8 cellular contexts compared by ENCODE assay signal in genomic region chr22:32206774-32207758, GRCh38. TPM values are rescaled to one million over a fixed set of nuclear protein-coding genes. Genes with fewer than 3 reads are reported as not detected.
DNase-seq lines count a peak whose midpoint lies in the region; ATAC-seq and TF ChIP-seq lines count a peak whose summit lies in the region.

No MANE protein-coding gene starts in this region.

- peaks cover 46% of the 10 kb centered on the region for H3K4me1 Mint-ChIP-seq in GM23338

- H3K4me3 ChIP-seq in GM23338: no peak overlapping the region
- peak overlapping the region in 1 of 2 experiments; percentile 2; a peak in 1 of 4 replicates for H3K4me3 ChIP-seq in Panc1 (ENCODE audit: low read depth in 2 of 2, low read length in 2 of 2)
- H3K4me3 ChIP-seq in brain microvascular endothelial cell (ENCODE audit: low read depth, low read length): no peak overlapping the region

- ATAC-seq in GM23338 (peak; percentile 50), Panc1 (peak; percentile 67), GM19452 (IDR thresholded peaks at IDR 0.05; ENCODE audit: unreplicated experiment) (no peak), GM21825 (IDR thresholded peaks at IDR 0.05; ENCODE audit: unreplicated experiment) (no peak)

- intact Hi-C loops in Panc1 (cut with micrococcal nuclease; ENCODE audit: unreplicated experiment): loop anchor here (5.0 kb wide), 1 partner anchor 265 kb away; the partner anchor contains the start of gene FBXO7

- H3K9me3 ChIP-seq in Panc1 (ENCODE audit: control insufficient read depth, insufficient read depth, low read depth, low read length): no peaks in the 10 kb centered on the region

- no peaks in the 10 kb centered on the region for H3F3A ChIP-seq in GM23338 (replicated peaks; ENCODE audit: low read depth)

- peak overlapping the region; percentile 66; the same call in 1 of the 2 replicates for H2AFZ ChIP-seq in GM23338

- peak overlapping the region; percentile 5; the same call in 1 of the 2 replicates for H3K27ac Mint-ChIP-seq in GM23338

- H3K27me3 Mint-ChIP-seq in GM23338 (ENCODE audit: insufficient read depth, low read depth, poor library complexity): peaks cover 52% of the 10 kb centered on the region

- H3K9me3 Mint-ChIP-seq in GM23338: peaks cover 6% of the 10 kb centered on the region; the same call in 2 of the 3 replicates

- in situ Hi-C loops in Panc1 (cut with HindIII; ENCODE audit: low pct_unique_long_range_greater_than_20kb, low sequenced_read_pairs) (no loop called here), brain microvascular endothelial cell (cut with HindIII; ENCODE audit: low pct_ligation_motif_present, low sequenced_read_pairs) (no loop called here)

- H3K4me1 ChIP-seq in GM23338 (ENCODE audit: insufficient read depth) (peaks cover 13% of the 10 kb centered on the region; the same call in 1 of the 2 replicates), Panc1 (ENCODE audit: control insufficient read depth, insufficient read depth, low read length) (no peaks in the 10 kb centered on the region)

- H3K27ac ChIP-seq in C4-2B: peak overlapping the region; percentile 77
- no peak overlapping the region for H3K27ac ChIP-seq in GM23338 (ENCODE audit: low read depth)
- H3K27ac ChIP-seq in Panc1 (ENCODE audit: low read length): no peak overlapping the region
- H3K27ac ChIP-seq in brain microvascular endothelial cell: no peak overlapping the region

- POLR2A ChIA-PET in Panc1 (lab: Charles Lee): no interaction called here

- H3K27me3 ChIP-seq in GM23338 (ENCODE audit: insufficient read depth) (peaks cover 47% of the 10 kb centered on the region), Panc1 (ENCODE audit: control insufficient read depth, insufficient read depth, low read length) (no peaks in the 10 kb centered on the region), brain microvascular endothelial cell (replicated peaks) (peaks cover 15% of the 10 kb centered on the region)

- DNase-seq in GM23338 (ENCODE audit: low spot score) (peak; percentile 86), Panc1 (ENCODE audit: low read depth, low spot score) (peak; percentile 27), brain microvascular endothelial cell (peak; percentile 2), lung microvascular endothelial cell (ENCODE audit: low read depth in 2 of 2) (peak; percentile 33 to 69), cortex of kidney (lab: John Stamatoyannopoulos, UW) (no peak)

- TF ChIP-seq CTCF in C4-2B (conservative IDR thresholded peaks at IDR 0.05) (peak; percentile 90), GM23338 (conservative IDR thresholded peaks at IDR 0.05; ENCODE audit: low read depth in 2 of 2) (peak; percentile 60 to 85), Panc1 (IDR thresholded peaks at IDR 0.05) (peak; percentile 83), brain microvascular endothelial cell (IDR thresholded peaks at IDR 0.05; ENCODE audit: low read depth, low read length, missing control alignments) (peak; percentile 75)

- peak overlapping the region; percentile 62; the same call in 1 of the 2 replicates for H3K4me2 ChIP-seq in GM23338

- H3K36me3 Mint-ChIP-seq in GM23338 (ENCODE audit: low read depth): peaks cover 12% of the 10 kb centered on the region

- BruUV-seq in Panc1 (replicated peaks; lab: Mats Ljungman, UMichigan): no TSS peak

- H3K79me2 ChIP-seq in GM23338 (replicated peaks; ENCODE audit: insufficient read depth): no peaks in the 10 kb centered on the region

- H3K36me3 ChIP-seq in GM23338 (ENCODE audit: insufficient read depth) (no peaks in the 10 kb centered on the region), Panc1 (ENCODE audit: control insufficient read depth, insufficient read depth, low read length) (no peaks in the 10 kb centered on the region; the same call in 1 of the 2 replicates), brain microvascular endothelial cell (replicated peaks) (no peaks in the 10 kb centered on the region)

- no peaks in the 10 kb centered on the region for H3K9me2 ChIP-seq in GM23338 (ENCODE audit: insufficient read depth)

- no peak overlapping the region; the same call in 2 of the 3 replicates for H3K4me3 Mint-ChIP-seq in GM23338

- no peaks in the 10 kb centered on the region for H4K20me1 ChIP-seq in GM23338 (replicated peaks; ENCODE audit: insufficient read depth)

- CTCF ChIA-PET in Panc1 (lab: Charles Lee): interaction anchor here (0.6 kb wide), 1 partner anchor 364 kb away, joined by 7 read pairs; no protein-coding TSS in a partner anchor

TF ChIP-seq in GM23338, 12 proteins besides CTCF, POLR2A, EP300 and RAD21:
- no peak for TF ChIP-seq JUNB (IDR thresholded peaks at IDR 0.05; ENCODE audit: unreplicated experiment)
- TF ChIP-seq POLR2AphosphoS5 (IDR thresholded peaks at IDR 0.05; ENCODE audit: low read depth): no peak
- TF ChIP-seq, protein P1, sequence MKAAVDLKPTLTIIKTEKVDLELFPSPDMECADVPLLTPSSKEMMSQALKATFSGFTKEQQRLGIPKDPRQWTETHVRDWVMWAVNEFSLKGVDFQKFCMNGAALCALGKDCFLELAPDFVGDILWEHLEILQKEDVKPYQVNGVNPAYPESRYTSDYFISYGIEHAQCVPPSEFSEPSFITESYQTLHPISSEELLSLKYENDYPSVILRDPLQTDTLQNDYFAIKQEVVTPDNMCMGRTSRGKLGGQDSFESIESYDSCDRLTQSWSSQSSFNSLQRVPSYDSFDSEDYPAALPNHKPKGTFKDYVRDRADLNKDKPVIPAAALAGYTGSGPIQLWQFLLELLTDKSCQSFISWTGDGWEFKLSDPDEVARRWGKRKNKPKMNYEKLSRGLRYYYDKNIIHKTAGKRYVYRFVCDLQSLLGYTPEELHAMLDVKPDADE (IDR thresholded peaks at IDR 0.05): no peak
- TF ChIP-seq, protein P2, sequence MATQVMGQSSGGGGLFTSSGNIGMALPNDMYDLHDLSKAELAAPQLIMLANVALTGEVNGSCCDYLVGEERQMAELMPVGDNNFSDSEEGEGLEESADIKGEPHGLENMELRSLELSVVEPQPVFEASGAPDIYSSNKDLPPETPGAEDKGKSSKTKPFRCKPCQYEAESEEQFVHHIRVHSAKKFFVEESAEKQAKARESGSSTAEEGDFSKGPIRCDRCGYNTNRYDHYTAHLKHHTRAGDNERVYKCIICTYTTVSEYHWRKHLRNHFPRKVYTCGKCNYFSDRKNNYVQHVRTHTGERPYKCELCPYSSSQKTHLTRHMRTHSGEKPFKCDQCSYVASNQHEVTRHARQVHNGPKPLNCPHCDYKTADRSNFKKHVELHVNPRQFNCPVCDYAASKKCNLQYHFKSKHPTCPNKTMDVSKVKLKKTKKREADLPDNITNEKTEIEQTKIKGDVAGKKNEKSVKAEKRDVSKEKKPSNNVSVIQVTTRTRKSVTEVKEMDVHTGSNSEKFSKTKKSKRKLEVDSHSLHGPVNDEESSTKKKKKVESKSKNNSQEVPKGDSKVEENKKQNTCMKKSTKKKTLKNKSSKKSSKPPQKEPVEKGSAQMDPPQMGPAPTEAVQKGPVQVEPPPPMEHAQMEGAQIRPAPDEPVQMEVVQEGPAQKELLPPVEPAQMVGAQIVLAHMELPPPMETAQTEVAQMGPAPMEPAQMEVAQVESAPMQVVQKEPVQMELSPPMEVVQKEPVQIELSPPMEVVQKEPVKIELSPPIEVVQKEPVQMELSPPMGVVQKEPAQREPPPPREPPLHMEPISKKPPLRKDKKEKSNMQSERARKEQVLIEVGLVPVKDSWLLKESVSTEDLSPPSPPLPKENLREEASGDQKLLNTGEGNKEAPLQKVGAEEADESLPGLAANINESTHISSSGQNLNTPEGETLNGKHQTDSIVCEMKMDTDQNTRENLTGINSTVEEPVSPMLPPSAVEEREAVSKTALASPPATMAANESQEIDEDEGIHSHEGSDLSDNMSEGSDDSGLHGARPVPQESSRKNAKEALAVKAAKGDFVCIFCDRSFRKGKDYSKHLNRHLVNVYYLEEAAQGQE (IDR thresholded peaks at IDR 0.05; ENCODE audit: unreplicated experiment): no peak
- no peak for TF ChIP-seq EZH2 (IDR thresholded peaks at IDR 0.05; ENCODE audit: low read depth, unreplicated experiment)

RNA-seq across cellular contexts. Expression of gene RFPL2, which starts 2.2 kb away (rescaled TPM):
- 1.3 TPM in 1 of 2 replicates, not detected in the other for total RNA-seq in GM23338 (2014; rRNA removed; shearing (Covaris generic))
- 0.40 and 0.45 TPM in 2 replicates for polyA plus RNA-seq in GM23338 (2016; fragmentation: Nextera tagmentation; extraction: Ambion mirVana)
- total RNA-seq in Panc1 (2021; ENCODE audit: unreplicated experiment): not detected
- polyA plus RNA-seq in Panc1 (2012; ENCODE audit: insufficient read length): not detected
- total RNA-seq in lung microvascular endothelial cell: not detected in 2 replicates

RNA-seq across cellular contexts. Expression of gene C22orf42, which starts 48.0 kb away (rescaled TPM):
- total RNA-seq in GM23338 (2014; rRNA removed; shearing (Covaris generic)): 0.23 and 0.76 TPM in 2 replicates
- polyA plus RNA-seq in GM23338 (2016; fragmentation: Nextera tagmentation; extraction: Ambion mirVana): 0.49 and 1.2 TPM in 2 replicates
- total RNA-seq in Panc1 (2021; ENCODE audit: unreplicated experiment): not detected
- not detected for polyA plus RNA-seq in Panc1 (2012; ENCODE audit: insufficient read length)
- not detected in 2 replicates for total RNA-seq in lung microvascular endothelial cell

RNA-seq across cellular contexts. Expression of gene SLC5A4, which starts 48.1 kb away (rescaled TPM):
- total RNA-seq in GM23338 (2014; rRNA removed; shearing (Covaris generic)): not detected in 2 replicates
- polyA plus RNA-seq in GM23338 (2016; fragmentation: Nextera tagmentation; extraction: Ambion mirVana): 0.10 and 0.16 TPM in 2 replicates
- total RNA-seq in Panc1 (2021; ENCODE audit: unreplicated experiment) (not detected), lung microvascular endothelial cell (0.79 and 1.3 TPM in 2 replicates)
- polyA plus RNA-seq in Panc1 (2012; ENCODE audit: insufficient read length): not detected

Comparison
In these comparisons a context has a peak if more than half of its experiments do, and no peak if none do; other contexts are left out.
1. ATAC-seq: peak in GM23338 (single experiment) and Panc1 (single experiment); none in GM19452 (single experiment) and GM21825 (single experiment).
2. Peak in every context shown above with its lines, with median percentiles within 50 percentile points of each other: CTCF ChIP-seq.